15 cellular contexts compared by ENCODE assay signal in the genomic region with DNA sequence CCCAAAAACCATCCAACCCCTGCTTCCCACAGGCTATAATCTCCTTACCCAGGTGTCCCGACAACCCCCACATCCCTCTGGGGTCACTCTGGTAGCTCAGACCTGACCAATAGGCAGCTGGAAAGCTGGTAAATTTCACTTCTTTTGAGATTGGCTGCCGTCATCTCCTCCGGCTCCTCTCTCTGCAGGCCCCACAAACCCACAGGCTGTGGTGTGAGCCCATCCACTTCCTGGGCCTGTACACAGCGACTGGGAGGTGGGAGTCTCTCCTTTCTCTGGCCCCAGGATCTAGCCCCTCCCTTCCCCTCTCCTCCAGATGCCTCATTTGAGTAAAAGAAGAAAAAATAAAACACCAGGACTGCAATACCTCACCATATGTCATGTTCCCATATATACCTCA. TPM values are rescaled to one million over a fixed set of nuclear protein-coding genes. Genes with fewer than 3 reads are reported as not detected.
DNase-seq lines count a peak whose midpoint lies in the region; ATAC-seq and TF ChIP-seq lines count a peak whose summit lies in the region.
"Had no signal": no experiment of that assay in that cellular context is flagged by ENCODE, and none has a peak within 500 bp of the region (broad histone marks: within the 10 kb centered on the region; RNA-seq: fewer than 3 reads in every experiment).

No MANE protein-coding gene starts in this region.

- H3K4me3 ChIP-seq in endodermal cell (ENCODE audit: low read length) = no peak overlapping the region
- H3K4me3 ChIP-seq: spleen had no signal

- no peaks in the 10 kb centered on the region for H3K27me3 Mint-ChIP-seq in activated T-cell treated with anti-CD3 and anti-CD28 coated beads, Interleukin-2, amount 50 U/mL, for 24 hours
- H3K27me3 Mint-ChIP-seq in T-cell (no peaks in the 10 kb centered on the region), endodermal cell (ENCODE audit: insufficient read depth) (no peaks in the 10 kb centered on the region)

- no peak for ATAC-seq in T-cell (replicated peaks in 1 of 4)
- ATAC-seq in stimulated activated effector memory CD8-positive, alpha-beta T cell treated with anti-CD3 and anti-CD28 coated beads, Interleukin-12 subunit alpha, Interleukin-12 subunit beta, amount 100 ng/mL, for 72 hours = peak; percentile 43
- no peak for ATAC-seq in foreskin keratinocyte
- no peak for ATAC-seq in HG02588 (IDR thresholded peaks at IDR 0.05; ENCODE audit: unreplicated experiment)
- no peak for ATAC-seq in sciatic nerve

- TF ChIP-seq CTCF in endodermal cell (conservative IDR thresholded peaks at IDR 0.05) (no peak), foreskin keratinocyte (conservative IDR thresholded peaks at IDR 0.05) (no peak)

- H3K27ac ChIP-seq in endodermal cell (ENCODE audit: low read depth, low read length) = no peak overlapping the region
- H3K27ac ChIP-seq in foreskin keratinocyte = no peak overlapping the region
- H3K27ac ChIP-seq: spleen had no signal

- H3K36me3 ChIP-seq in endodermal cell (ENCODE audit: control insufficient read depth, insufficient read depth, low read length) = no peaks in the 10 kb centered on the region
- H3K36me3 ChIP-seq: spleen had no signal

- H3K9me3 Mint-ChIP-seq in activated T-cell treated with anti-CD3 and anti-CD28 coated beads, Interleukin-2, amount 50 U/mL, for 24 hours = no peaks in the 10 kb centered on the region
- H3K9me3 Mint-ChIP-seq in T-cell = no peaks in the 10 kb centered on the region
- H3K9me3 Mint-ChIP-seq in endodermal cell = peaks cover under 1% of the 10 kb centered on the region
- H3K9me3 Mint-ChIP-seq in stimulated activated effector memory CD8-positive, alpha-beta T cell treated with anti-CD3 and anti-CD28 coated beads, Interleukin-12 subunit alpha, Interleukin-12 subunit beta, amount 100 ng/mL, for 72 hours = no peaks in the 10 kb centered on the region

- H3K36me3 Mint-ChIP-seq in activated T-cell treated with anti-CD3 and anti-CD28 coated beads, Interleukin-2, amount 50 U/mL, for 24 hours (ENCODE audit: low read depth) = peaks cover 2% of the 10 kb centered on the region
- no peaks in the 10 kb centered on the region for H3K36me3 Mint-ChIP-seq in T-cell
- H3K36me3 Mint-ChIP-seq in endodermal cell (ENCODE audit: low read depth) = no peaks in the 10 kb centered on the region
- peaks cover 9% of the 10 kb centered on the region for H3K36me3 Mint-ChIP-seq in stimulated activated effector memory CD8-positive, alpha-beta T cell treated with anti-CD3 and anti-CD28 coated beads, Interleukin-12 subunit alpha, Interleukin-12 subunit beta, amount 100 ng/mL, for 72 hours

- peaks cover 6% of the 10 kb centered on the region for H3K4me1 ChIP-seq in endodermal cell (ENCODE audit: control insufficient read depth, insufficient read depth, low read length)
- H3K4me1 ChIP-seq in foreskin keratinocyte = peaks cover 4% of the 10 kb centered on the region

- intact Hi-C loops in sciatic nerve (cut with DNase I) = no loop called here

- peak overlapping the region; percentile 60 for H3K27ac Mint-ChIP-seq in activated T-cell treated with anti-CD3 and anti-CD28 coated beads, Interleukin-2, amount 50 U/mL, for 24 hours
- H3K27ac Mint-ChIP-seq in T-cell (peak overlapping the region; percentile 72 to 74), endodermal cell (peak overlapping the region; percentile 55)
- peak overlapping the region; percentile 98 for H3K27ac Mint-ChIP-seq in stimulated activated effector memory CD8-positive, alpha-beta T cell treated with anti-CD3 and anti-CD28 coated beads, Interleukin-12 subunit alpha, Interleukin-12 subunit beta, amount 100 ng/mL, for 72 hours

- H3K27me3 ChIP-seq in endodermal cell (ENCODE audit: control insufficient read depth, insufficient read depth, low read length, poor library complexity, severe bottlenecking) = no peaks in the 10 kb centered on the region
- H3K27me3 ChIP-seq in foreskin keratinocyte = no peaks in the 10 kb centered on the region
- H3K27me3 ChIP-seq: spleen had no signal

- H3K9ac ChIP-seq in endodermal cell (ENCODE audit: extremely low read depth, low read length, poor library complexity, severe bottlenecking) = no peak overlapping the region

- H3K9me3 ChIP-seq in endodermal cell (ENCODE audit: control insufficient read depth, low read length) = no peaks in the 10 kb centered on the region
- H3K9me3 ChIP-seq: spleen had no signal

- DNase-seq in activated T-cell treated with anti-CD3 and anti-CD28 coated beads, Interleukin-2, amount 50 U/mL, for 24 hours = no peak
- no peak for DNase-seq in activated T-cell treated with anti-CD3 and anti-CD28 coated beads for 4 hours
- DNase-seq in T-cell = no peak
- no peak for DNase-seq in endodermal cell
- peak in 1 of 2 donors; percentile 63 for DNase-seq in stimulated activated effector memory CD8-positive, alpha-beta T cell treated with anti-CD3 and anti-CD28 coated beads, Interleukin-12 subunit alpha, Interleukin-12 subunit beta, amount 100 ng/mL, for 72 hours (ENCODE audit: low spot score in 2 of 2)
- DNase-seq in foreskin keratinocyte = no peak
- DNase-seq in sciatic nerve (ENCODE audit: low spot score) = no peak
- DNase-seq: activated gamma-delta T cell, foreskin melanocyte, NCI-H1105 treated with DMSO at 0.1 percent for 48 hours had no signal

- peak overlapping the region; percentile 45 for H3K4me3 Mint-ChIP-seq in activated T-cell treated with anti-CD3 and anti-CD28 coated beads, Interleukin-2, amount 50 U/mL, for 24 hours
- H3K4me3 Mint-ChIP-seq in T-cell (peak overlapping the region in 1 of 3 donors; percentile 17), endodermal cell (no peak overlapping the region)
- H3K4me3 Mint-ChIP-seq in stimulated activated effector memory CD8-positive, alpha-beta T cell treated with anti-CD3 and anti-CD28 coated beads, Interleukin-12 subunit alpha, Interleukin-12 subunit beta, amount 100 ng/mL, for 72 hours = peak overlapping the region; percentile 66

- CTCF ChIA-PET in T-cell (lab: Charles Lee) = no interaction called here

- 60 to 86% methylated on average over 1 to 4 of the region's 4 CpGs for WGBS in endodermal cell (ENCODE audit: insufficient coverage in 1 of 2, insufficient read length in 1 of 2), 2 experiments

- H3K4me1 Mint-ChIP-seq in activated T-cell treated with anti-CD3 and anti-CD28 coated beads, Interleukin-2, amount 50 U/mL, for 24 hours (ENCODE audit: low read depth) = peaks cover 17% of the 10 kb centered on the region
- peaks cover 13 to 19% (median 17%) of the 10 kb centered on the region in 3 donors for H3K4me1 Mint-ChIP-seq in T-cell
- H3K4me1 Mint-ChIP-seq in endodermal cell = peaks cover 15% of the 10 kb centered on the region
- peaks cover 17% of the 10 kb centered on the region for H3K4me1 Mint-ChIP-seq in stimulated activated effector memory CD8-positive, alpha-beta T cell treated with anti-CD3 and anti-CD28 coated beads, Interleukin-12 subunit alpha, Interleukin-12 subunit beta, amount 100 ng/mL, for 72 hours

- POLR2A ChIA-PET in T-cell (lab: Charles Lee) = interaction anchor here in 1 of 2 donors (0.7 kb wide), 1 partner anchor 54 kb away, joined by 3 read pairs; no protein-coding TSS in a partner anchor

RNA-seq across cellular contexts. Expression of a gene that starts 0.7 kb away (rescaled TPM):
- under 1 TPM in 3 of 5 donors, not detected in 2; 0.13 to 0.23 (median 0.18) TPM for total RNA-seq in T-cell
- total RNA-seq in endodermal cell = not detected
- 0.11 TPM for polyA plus RNA-seq in endodermal cell (2013, experiment 1 of 2)
- not detected for polyA plus RNA-seq in endodermal cell (2013, experiment 2 of 2)
- total RNA-seq in foreskin keratinocyte = not detected in 2 replicates
- polyA plus RNA-seq in foreskin keratinocyte = not detected in 2 replicates
- not detected for total RNA-seq in sciatic nerve
- total RNA-seq: cardiac septum, osteocyte had no signal
- polyA plus RNA-seq: AG04450, spleen had no signal

RNA-seq across cellular contexts. Expression of a gene that starts 4.4 kb away (rescaled TPM):
- total RNA-seq in T-cell (100 to 1,000 TPM in 2 of 5 donors, 10 to 100 TPM in 3; 88.3 to 122 (median 94.7) TPM), endodermal cell (100 to 1,000 TPM in 1 of 2 donors, 10 to 100 TPM in 1; 82.7 to 116 TPM), foreskin keratinocyte (20.8 and 22.3 TPM in 2 replicates), sciatic nerve (89.6 TPM)
- 48.3 TPM for polyA plus RNA-seq in endodermal cell (2013, experiment 1 of 2)
- 38.3 TPM for polyA plus RNA-seq in endodermal cell (2013, experiment 2 of 2)
- 8.3 and 9.4 TPM in 2 replicates for polyA plus RNA-seq in foreskin keratinocyte

RNA-seq across cellular contexts. Expression of a gene that starts 19.8 kb away (rescaled TPM):
- under 1 TPM in 3 of 5 donors, not detected in 2; 0.09 to 0.13 (median 0.12) TPM for total RNA-seq in T-cell
- total RNA-seq in endodermal cell = under 1 TPM; 0.24 to 0.29 TPM
- polyA plus RNA-seq in endodermal cell (2013, experiment 1 of 2) = 5.3 TPM
- polyA plus RNA-seq in endodermal cell (2013, experiment 2 of 2) = 1.9 TPM
- 0.07 TPM in 1 of 2 replicates, not detected in the other for total RNA-seq in foreskin keratinocyte
- 0.07 TPM in 1 of 2 replicates, not detected in the other for polyA plus RNA-seq in foreskin keratinocyte
- not detected for total RNA-seq in sciatic nerve
- total RNA-seq: spleen had no signal

RNA-seq across cellular contexts. Expression of a gene that starts 24.3 kb away (rescaled TPM):
- 1 to 10 TPM in 2 of 5 donors, under 1 TPM in 3; 0.53 to 1.6 (median 0.82) TPM for total RNA-seq in T-cell
- total RNA-seq in endodermal cell = 1 to 10 TPM; 3.4 to 6.4 TPM
- polyA plus RNA-seq in endodermal cell (2013, experiment 1 of 2) = 3.6 TPM
- 2.3 TPM for polyA plus RNA-seq in endodermal cell (2013, experiment 2 of 2)
- total RNA-seq in foreskin keratinocyte = 2.8 and 3.8 TPM in 2 replicates
- 3.2 and 4.4 TPM in 2 replicates for polyA plus RNA-seq in foreskin keratinocyte
- 47.7 TPM for total RNA-seq in sciatic nerve

RNA-seq across cellular contexts. Expression of a gene that starts 44.4 kb away (rescaled TPM):
- total RNA-seq in T-cell (100 to 1,000 TPM; 198 to 413 (median 243) TPM), endodermal cell (1 to 10 TPM; 1.3 to 1.6 TPM), foreskin keratinocyte (0.10 TPM in 1 of 2 replicates, not detected in the other), sciatic nerve (30.8 TPM)
- 0.82 TPM for polyA plus RNA-seq in endodermal cell (2013, experiment 1 of 2)
- polyA plus RNA-seq in endodermal cell (2013, experiment 2 of 2) = 0.87 TPM
- 0.07 TPM in 1 of 2 replicates, not detected in the other for polyA plus RNA-seq in foreskin keratinocyte
